8 cellular contexts compared by ENCODE assay signal in the genomic region with DNA sequence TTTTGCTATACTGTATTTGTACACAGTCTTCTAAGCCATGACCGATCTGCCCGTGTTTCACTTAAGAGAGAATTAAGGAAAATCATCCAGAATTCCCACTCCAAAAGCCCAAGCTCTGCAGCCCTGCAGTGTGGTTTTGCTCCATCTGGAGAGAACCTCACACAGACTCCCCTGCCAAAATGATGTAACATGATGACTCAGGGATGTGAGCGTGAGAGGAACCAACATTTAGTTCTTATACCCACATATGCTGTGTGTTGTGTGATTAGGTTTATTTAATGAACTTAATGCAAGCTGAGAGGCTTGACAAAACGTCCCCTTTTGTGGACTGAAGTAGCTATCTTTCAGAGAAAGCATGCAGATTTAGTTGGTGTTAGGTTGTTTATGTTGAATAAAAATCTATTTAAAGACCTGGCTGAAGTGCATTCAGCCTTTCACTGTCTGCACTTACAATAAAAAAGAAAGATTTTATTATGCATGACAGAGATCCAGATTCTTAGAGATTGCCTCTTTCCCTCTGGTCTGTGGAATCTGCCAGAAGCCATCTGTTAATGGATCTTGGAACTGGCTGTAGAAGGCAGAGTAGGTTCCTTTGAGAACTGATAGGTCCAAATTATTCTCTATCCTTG. TPM values are rescaled to one million over a fixed set of nuclear protein-coding genes. Genes with fewer than 3 reads are reported as not detected.
A peak's percentile ranks its signal among the peaks of the same experiment; 100 is the strongest.
DNase-seq lines count a peak whose midpoint lies in the region; ATAC-seq, FAIRE-seq and TF ChIP-seq lines count a peak whose summit lies in the region.

No MANE protein-coding gene starts in this region.

- H3K4me3 ChIP-seq in foreskin fibroblast (ENCODE audit: low read depth in 1 of 2, low read length in 2 of 2) (peak overlapping the region; percentile 16 to 35), rectal smooth muscle tissue (ENCODE audit: low read length) (no peak overlapping the region)

- no peak for TF ChIP-seq CTCF in foreskin fibroblast (IDR thresholded peaks at IDR 0.05; ENCODE audit: low read depth, low read length)

- no peak for FAIRE-seq in GM12891 (lab: Jason Lieb, UNC)

- no peak for ATAC-seq in HG02610 (IDR thresholded peaks at IDR 0.05; ENCODE audit: unreplicated experiment)

- peak overlapping the region; percentile 56 for H3K27ac ChIP-seq in rectal smooth muscle tissue (ENCODE audit: low read depth, low read length)

- H3K9ac ChIP-seq in rectal smooth muscle tissue (ENCODE audit: low read length), result no peak overlapping the region

- H3K36me3 ChIP-seq in rectal smooth muscle tissue (ENCODE audit: control insufficient read depth, insufficient read depth, low read length), result no peaks in the 10 kb centered on the region

- no peaks in the 10 kb centered on the region for H3K27me3 ChIP-seq in rectal smooth muscle tissue (ENCODE audit: control insufficient read depth, insufficient read depth, low read length)

- peaks cover 20% of the 10 kb centered on the region for H3K4me1 ChIP-seq in rectal smooth muscle tissue (ENCODE audit: control insufficient read depth, insufficient read depth, low read length)

- DNase-seq in AML-193 (lab: John Stamatoyannopoulos, UW), result peak; percentile 38 to 58
- DNase-seq in Kasumi-1 (lab: John Stamatoyannopoulos, UW), result peak; percentile 51 to 59
- peak; percentile 45 for DNase-seq in SW480 (ENCODE audit: low spot score)
- peak; percentile 92 to 96 for DNase-seq in foreskin fibroblast
- DNase-seq in activated effector memory CD4-positive, alpha-beta T cell treated with anti-CD3 and anti-CD28 coated beads, Interleukin-2, amount 50 U/mL, for 16 hours, result no peak
- no peak for DNase-seq in GM12891 (ENCODE audit: insufficient read length, low spot score)

- no peak for TF ChIP-seq POLR2A in GM12891 (IDR thresholded peaks at IDR 0.05; ENCODE audit: low read depth, low read length)

TF ChIP-seq in GM12891, 5 proteins besides CTCF, POLR2A, EP300 and RAD21:
- TF ChIP-seq POLR2AphosphoS5 (IDR thresholded peaks at IDR 0.05; ENCODE audit: low read depth, low read length), result no peak
- TF ChIP-seq PAX5 (IDR thresholded peaks at IDR 0.05; ENCODE audit: insufficient read depth, low read length, severe bottlenecking), result no peak
- TF ChIP-seq POU2F2 (IDR thresholded peaks at IDR 0.05; ENCODE audit: low read depth, low read length), result no peak
- TF ChIP-seq TAF1 (IDR thresholded peaks at IDR 0.05; ENCODE audit: low read depth, low read length), result no peak
- TF ChIP-seq SPI1 (IDR thresholded peaks at IDR 0.05; ENCODE audit: low read depth, low read length), result no peak

RNA-seq across cellular contexts. Expression of a gene that starts 6.3 kb away (rescaled TPM):
- 8.6 TPM for polyA plus RNA-seq in GM12891 (2012; ENCODE audit: low read depth, missing spikeins)

Comparison
In these comparisons a context has a peak if more than half of its experiments do, and no peak if none do; other contexts are left out.
1. DNase-seq: peak in AML-193 (2 of 2), Kasumi-1 (2 of 2), SW480 (single experiment) and foreskin fibroblast (2 of 2); none in activated effector memory CD4-positive, alpha-beta T cell treated with anti-CD3 and anti-CD28 coated beads, Interleukin-2, amount 50 U/mL, for 16 hours (single experiment) and GM12891 (single experiment).